Comparison of ENCODE assay signal across 25 cellular contexts in genomic region chr13:77391475-77391874, GRCh38.
"Had no signal": no experiment of that assay in that cellular context is flagged by ENCODE, and none has a peak within 500 bp of the region (broad histone marks: within the 10 kb centered on the region; RNA-seq: fewer than 3 reads in every experiment).

No MANE protein-coding gene starts in this region.

- H3K27me3 ChIP-seq: cardiac muscle cell, SJCRH30 had no signal

- H3K9me3 ChIP-seq: SJCRH30, SK-N-SH had no signal

- H3K36me3 ChIP-seq: cardiac muscle cell, SJCRH30 had no signal

- H3K27ac ChIP-seq: cardiac muscle cell, SJCRH30 had no signal

- H3K9ac ChIP-seq: SK-N-SH had no signal

- H3K9me2 ChIP-seq: SK-N-SH had no signal

- FAIRE-seq: astrocyte, colon had no signal

- DNase-seq: activated CD4-positive, alpha-beta T cell treated with anti-CD3 and anti-CD28 coated beads for 4 hours; activated CD8-positive, alpha-beta memory T cell treated with anti-CD3 and anti-CD28 coated beads, Interleukin-2, amount 50 U/mL, for 4 hours; activated CD8-positive, alpha-beta T cell treated with anti-CD3 and anti-CD28 coated beads for 36 hours; activated T-cell treated with anti-CD3 and anti-CD28 coated beads, Interleukin-2, amount 50 U/mL, for 1 hour; amniotic stem cell; KG1; MM.1S; NCI-H1048; NCI-H146; NCI-H1930; NCI-H2107; NCI-H2171 treated with DMSO at 0.1 percent for 48 hours; NCI-H226; NCI-H526 treated with DMSO at 0.1 percent for 48 hours; OCI-M1; RPMI8226; SJCRH30; SK-N-SH; SW 1271 had no signal

- H3K4me1 ChIP-seq: SJCRH30 had no signal

- H3K4me2 ChIP-seq: SK-N-SH had no signal

- ATAC-seq: activated CD4-positive, CD25-positive, alpha-beta regulatory T cell treated with anti-CD3 and anti-CD28 coated beads, Interleukin-2, amount 50 U/mL, for 24 hours; activated CD8-positive, alpha-beta T cell treated with anti-CD3 and anti-CD28 coated beads for 36 hours; Panc1; Right ventricle myocardium inferior had no signal

- H3K4me3 ChIP-seq: cardiac muscle cell, SJCRH30 had no signal
